In genomic region chr19:34120846-34121639, GRCh38 we compare ENCODE assay signal across 1 cellular context.
TF ChIP-seq lines count a peak whose summit lies in the region.

No MANE protein-coding gene starts in this region.

TF ChIP-seq in GM12878, 131 proteins besides CTCF, POLR2A, EP300 and RAD21:
- TF ChIP-seq, protein P1, sequence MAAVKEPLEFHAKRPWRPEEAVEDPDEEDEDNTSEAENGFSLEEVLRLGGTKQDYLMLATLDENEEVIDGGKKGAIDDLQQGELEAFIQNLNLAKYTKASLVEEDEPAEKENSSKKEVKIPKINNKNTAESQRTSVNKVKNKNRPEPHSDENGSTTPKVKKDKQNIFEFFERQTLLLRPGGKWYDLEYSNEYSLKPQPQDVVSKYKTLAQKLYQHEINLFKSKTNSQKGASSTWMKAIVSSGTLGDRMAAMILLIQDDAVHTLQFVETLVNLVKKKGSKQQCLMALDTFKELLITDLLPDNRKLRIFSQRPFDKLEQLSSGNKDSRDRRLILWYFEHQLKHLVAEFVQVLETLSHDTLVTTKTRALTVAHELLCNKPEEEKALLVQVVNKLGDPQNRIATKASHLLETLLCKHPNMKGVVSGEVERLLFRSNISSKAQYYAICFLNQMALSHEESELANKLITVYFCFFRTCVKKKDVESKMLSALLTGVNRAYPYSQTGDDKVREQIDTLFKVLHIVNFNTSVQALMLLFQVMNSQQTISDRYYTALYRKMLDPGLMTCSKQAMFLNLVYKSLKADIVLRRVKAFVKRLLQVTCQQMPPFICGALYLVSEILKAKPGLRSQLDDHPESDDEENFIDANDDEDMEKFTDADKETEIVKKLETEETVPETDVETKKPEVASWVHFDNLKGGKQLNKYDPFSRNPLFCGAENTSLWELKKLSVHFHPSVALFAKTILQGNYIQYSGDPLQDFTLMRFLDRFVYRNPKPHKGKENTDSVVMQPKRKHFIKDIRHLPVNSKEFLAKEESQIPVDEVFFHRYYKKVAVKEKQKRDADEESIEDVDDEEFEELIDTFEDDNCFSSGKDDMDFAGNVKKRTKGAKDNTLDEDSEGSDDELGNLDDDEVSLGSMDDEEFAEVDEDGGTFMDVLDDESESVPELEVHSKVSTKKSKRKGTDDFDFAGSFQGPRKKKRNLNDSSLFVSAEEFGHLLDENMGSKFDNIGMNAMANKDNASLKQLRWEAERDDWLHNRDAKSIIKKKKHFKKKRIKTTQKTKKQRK (IDR thresholded peaks at IDR 0.05; ENCODE audit: low read depth, low read length) = no peak
- no peak for TF ChIP-seq CBX3 (IDR thresholded peaks at IDR 0.05; ENCODE audit: borderline replicate concordance, low read depth)
- peak; percentile 71; the same call in 1 of the 2 replicates for TF ChIP-seq SMC3 (IDR thresholded peaks at IDR 0.05; ENCODE audit: borderline replicate concordance, low read length)
- no peak for TF ChIP-seq EED (IDR thresholded peaks at IDR 0.05; ENCODE audit: low read depth)
